Comparison of ENCODE assay signal across 29 cellular contexts in the genomic region with DNA sequence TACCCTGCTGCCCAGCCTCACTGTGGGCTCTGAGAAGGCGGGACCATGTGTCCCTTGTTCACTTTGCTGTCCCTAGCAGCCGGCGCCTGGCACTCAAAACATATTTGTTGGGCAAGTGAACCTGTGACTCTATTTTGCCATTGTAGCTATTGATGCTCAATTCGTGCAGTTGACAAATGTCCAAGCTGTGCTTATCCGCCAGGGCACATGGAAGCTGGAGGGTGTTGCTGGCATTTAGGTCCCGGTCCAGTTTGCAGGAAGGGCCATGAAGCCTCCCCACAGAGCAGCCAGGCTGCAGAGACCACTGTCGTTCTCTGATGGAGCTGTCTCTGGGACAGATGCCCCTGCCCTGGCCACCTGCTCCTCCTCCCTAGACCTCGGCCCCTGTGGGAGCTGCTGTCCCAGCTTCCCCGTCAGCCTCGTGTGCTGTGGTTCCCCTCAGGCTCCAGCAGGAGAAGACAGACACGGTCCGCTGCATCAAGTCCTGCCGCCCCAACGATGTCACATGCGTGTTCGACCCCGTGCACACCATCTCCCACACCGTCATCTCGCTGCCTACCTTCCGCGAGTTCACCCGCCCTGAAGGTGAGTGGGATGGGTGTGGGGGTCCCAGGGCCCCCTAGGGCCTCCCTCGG.
DNase-seq lines count a peak whose midpoint lies in the region; ATAC-seq and TF ChIP-seq lines count a peak whose summit lies in the region.
"Had no signal": no experiment of that assay in that cellular context is flagged by ENCODE, and none has a peak within 500 bp of the region (broad histone marks: within the 10 kb centered on the region; RNA-seq: fewer than 3 reads in every experiment).

No MANE protein-coding gene starts in this region.

- TF ChIP-seq CTCF in right atrium auricular region (IDR thresholded peaks at IDR 0.05) = no peak

- no peaks in the 10 kb centered on the region for H3K27me3 ChIP-seq in right cardiac atrium (ENCODE audit: control insufficient read depth, insufficient read depth)
- H3K27me3 ChIP-seq in right atrium auricular region = no peaks in the 10 kb centered on the region
- H3K27me3 ChIP-seq: ascending aorta, neural progenitor cell, right lobe of liver, SJSA1, vagina had no signal

- peaks cover 9% of the 10 kb centered on the region in 2 donors for H3K9me3 Mint-ChIP-seq in activated T-cell treated with anti-CD3 and anti-CD28 coated beads, Interleukin-2, amount 50 U/mL, for 72 hours

- no peak overlapping the region for H3K27ac Mint-ChIP-seq in activated T-cell treated with anti-CD3 and anti-CD28 coated beads, Interleukin-2, amount 50 U/mL, for 72 hours
- H3K27ac Mint-ChIP-seq: activated CD4-positive, alpha-beta T cell treated with anti-CD3 and anti-CD28 coated beads, Interleukin-2, amount 10 ng/mL, durations not matched to agents 24 days and 14 days; activated naive CD8-positive, alpha-beta T cell treated with anti-CD3 and anti-CD28 coated beads for 36 hours; neural progenitor cell had no signal

- H3K4me1 Mint-ChIP-seq in activated T-cell treated with anti-CD3 and anti-CD28 coated beads, Interleukin-2, amount 50 U/mL, for 72 hours (ENCODE audit: low read depth) = no peaks in the 10 kb centered on the region
- H3K4me1 Mint-ChIP-seq: activated CD4-positive, alpha-beta T cell treated with anti-CD3 and anti-CD28 coated beads, Interleukin-2, amount 10 ng/mL, durations not matched to agents 24 days and 14 days; neural progenitor cell had no signal

- H3K27ac ChIP-seq in right cardiac atrium (ENCODE audit: low read length) (no peak overlapping the region), right atrium auricular region (no peak overlapping the region)
- H3K27ac ChIP-seq: ascending aorta, gastroesophageal sphincter, neural progenitor cell, parathyroid adenoma, right lobe of liver, SJSA1, thoracic aorta had no signal

- peak in 1 of 2 donors; percentile 9 for ATAC-seq in right cardiac atrium
- no peak for ATAC-seq in activated T-cell treated with anti-CD3 and anti-CD28 coated beads, Interleukin-2, amount 50 U/mL, for 72 hours (replicated peaks in 1 of 2)
- ATAC-seq in HG02642 (IDR thresholded peaks at IDR 0.05; ENCODE audit: poor library complexity, unreplicated experiment) = no peak
- ATAC-seq: gastroesophageal sphincter; left lobe of liver; right lobe of liver; stimulated activated naive CD8-positive, alpha-beta T cell treated with anti-CD3 and anti-CD28 coated beads, Interleukin-15, amount 100 ng/mL, for 72 hours had no signal

- H3K4me1 ChIP-seq in right cardiac atrium (ENCODE audit: control insufficient read depth, insufficient read depth, low read length) (no peaks in the 10 kb centered on the region), right atrium auricular region (no peaks in the 10 kb centered on the region)
- H3K4me1 ChIP-seq: ascending aorta, neural progenitor cell, parathyroid adenoma, right lobe of liver had no signal

- H3K27me3 Mint-ChIP-seq in activated T-cell treated with anti-CD3 and anti-CD28 coated beads, Interleukin-2, amount 50 U/mL, for 72 hours (ENCODE audit: low read depth) = peaks cover 7% of the 10 kb centered on the region
- H3K27me3 Mint-ChIP-seq: activated CD4-positive, alpha-beta T cell treated with anti-CD3 and anti-CD28 coated beads, Interleukin-2, amount 10 ng/mL, durations not matched to agents 24 days and 14 days had no signal

- DNase-seq in right cardiac atrium = peak; percentile 18 to 51 (median 42)
- no peak for DNase-seq in right atrium auricular region (ENCODE audit: low spot score)
- peak; percentile 51 to 72 for DNase-seq in NCI-H524 (lab: John Stamatoyannopoulos, UW)
- DNase-seq in kidney tubule cell (ENCODE audit: low spot score) = peak; percentile 18
- no peak for DNase-seq in activated T-cell treated with anti-CD3 and anti-CD28 coated beads, Interleukin-2, amount 50 U/mL, for 72 hours
- DNase-seq in AG08396 (ENCODE audit: low spot score) = no peak
- no peak for DNase-seq in COR-L47 (lab: John Stamatoyannopoulos, UW)
- DNase-seq: activated CD4-positive, alpha-beta T cell treated with anti-CD3 and anti-CD28 coated beads, Interleukin-2, amount 10 ng/mL, durations not matched to agents 24 days and 14 days; activated effector memory CD4-positive, alpha-beta T cell treated with Interleukin-2 at 50 U/mL for 16 hours; activated naive CD8-positive, alpha-beta T cell treated with anti-CD3 and anti-CD28 coated beads for 36 hours; GF-D8; hippocampal formation; mesenchymal stem cell; NCI-H1092; NCI-H1930; NCI-H226; NCI-H774; stimulated activated naive CD8-positive, alpha-beta T cell treated with anti-CD3 and anti-CD28 coated beads, Interleukin-15, amount 100 ng/mL, for 72 hours; T1000 had no signal

- peaks cover 4% of the 10 kb centered on the region for H3K36me3 ChIP-seq in right atrium auricular region
- H3K36me3 ChIP-seq: right lobe of liver had no signal

- H3K4me3 ChIP-seq in right cardiac atrium (ENCODE audit: low read length) (no peak overlapping the region), right atrium auricular region (no peak overlapping the region)
- H3K4me3 ChIP-seq: ascending aorta, gastroesophageal sphincter, neural progenitor cell, right lobe of liver, SJSA1, thoracic aorta, vagina had no signal

- intact Hi-C loops in right cardiac atrium (cut with DNase I) = no loop called here

- peaks cover 0 to 7% of the 10 kb centered on the region in 2 donors for H3K36me3 Mint-ChIP-seq in activated T-cell treated with anti-CD3 and anti-CD28 coated beads, Interleukin-2, amount 50 U/mL, for 72 hours (ENCODE audit: insufficient read depth in 2 of 2)

- 85% methylated on average over 23 of the region's 23 CpGs for WGBS in right cardiac atrium

- no peak overlapping the region for H3K4me3 Mint-ChIP-seq in activated T-cell treated with anti-CD3 and anti-CD28 coated beads, Interleukin-2, amount 50 U/mL, for 72 hours
- H3K4me3 Mint-ChIP-seq: activated CD4-positive, alpha-beta T cell treated with anti-CD3 and anti-CD28 coated beads, Interleukin-2, amount 10 ng/mL, durations not matched to agents 24 days and 14 days; activated naive CD8-positive, alpha-beta T cell treated with anti-CD3 and anti-CD28 coated beads for 36 hours; stimulated activated naive CD8-positive, alpha-beta T cell treated with anti-CD3 and anti-CD28 coated beads, Interleukin-15, amount 100 ng/mL, for 72 hours had no signal

- H3K9me3 ChIP-seq in right cardiac atrium (ENCODE audit: control insufficient read depth, low read length) = no peaks in the 10 kb centered on the region
- H3K9me3 ChIP-seq in right atrium auricular region = peaks cover 0 to 16% of the 10 kb centered on the region in 2 donors
- H3K9me3 ChIP-seq: vagina had no signal

Comparison
In these comparisons a context has a peak if more than half of its experiments do, and no peak if none do; other contexts are left out.
1. DNase-seq: peak in right cardiac atrium (3 of 3), NCI-H524 (2 of 2) and kidney tubule cell (single experiment); none in right atrium auricular region (single experiment), activated T-cell treated with anti-CD3 and anti-CD28 coated beads, Interleukin-2, amount 50 U/mL, for 72 hours (0 of 2), AG08396 (single experiment) and COR-L47 (single experiment).